9 cellular contexts compared by ENCODE assay signal in the genomic region with DNA sequence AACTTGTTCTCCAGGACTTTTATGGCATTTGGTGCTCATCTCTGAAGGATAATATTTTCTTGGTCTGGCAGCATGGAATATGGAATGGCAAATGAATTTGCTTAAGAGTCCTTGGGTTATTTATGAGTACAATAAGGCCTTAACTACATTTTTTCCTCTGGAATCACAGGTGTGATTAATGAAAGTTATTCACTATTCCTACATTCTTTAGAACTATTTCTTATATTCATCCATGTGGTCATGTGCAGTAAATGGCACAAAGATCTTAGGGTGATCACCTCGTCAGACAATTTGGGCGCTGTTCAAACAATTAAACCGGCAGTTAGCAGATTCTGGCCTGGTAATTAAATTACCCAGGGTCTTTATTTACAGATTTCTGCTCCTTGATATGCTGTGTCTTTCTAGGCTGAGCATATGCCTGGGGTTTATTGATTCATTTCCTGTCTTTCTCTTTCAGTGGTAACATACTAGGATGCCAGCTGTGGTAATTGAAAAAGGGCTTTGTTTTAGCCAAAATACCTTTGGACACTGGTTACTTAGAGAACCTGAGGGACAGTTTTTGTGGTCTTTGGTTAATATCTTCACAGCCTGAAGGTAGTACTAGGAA. TPM values are rescaled to one million over a fixed set of nuclear protein-coding genes. Genes with fewer than 3 reads are reported as not detected.
DNase-seq lines count a peak whose midpoint lies in the region; ATAC-seq and TF ChIP-seq lines count a peak whose summit lies in the region.
"Had no signal": no experiment of that assay in that cellular context is flagged by ENCODE, and none has a peak within 500 bp of the region (broad histone marks: within the 10 kb centered on the region; RNA-seq: fewer than 3 reads in every experiment).

No MANE protein-coding gene starts in this region.

- DNase-seq in NCI-H510A treated with DMSO at 0.1 percent for 48 hours (lab: John Stamatoyannopoulos, UW) (peak; percentile 20), NCI-H510A (lab: John Stamatoyannopoulos, UW) (no peak), SK-N-DZ (ENCODE audit: low spot score) (peak; percentile 5), foreskin keratinocyte (peak in 1 of 2 donors; percentile 65), suprapubic skin (ENCODE audit: low spot score in 2 of 2) (no peak), WERI-Rb-1 (no peak), SIG-M5 treated with dmso at 0.1 percent for 504 hours (lab: John Stamatoyannopoulos, UW; ENCODE audit: unreplicated experiment) (no peak)
- DNase-seq in activated CD4-positive, CD25-positive, alpha-beta regulatory T cell treated with anti-CD3 and anti-CD28 coated beads, Interleukin-2, amount 50 U/mL, for 72 hours = no peak
- DNase-seq: NCI-H2227 treated with DMSO at 0.1 percent for 48 hours had no signal

- no peak overlapping the region for H3K4me3 ChIP-seq in suprapubic skin
- H3K4me3 ChIP-seq in WERI-Rb-1 (ENCODE audit: low read depth, low read length) = no peak overlapping the region

- no peaks in the 10 kb centered on the region for H3K27me3 ChIP-seq in foreskin keratinocyte
- H3K27me3 ChIP-seq in suprapubic skin = no peaks in the 10 kb centered on the region
- H3K27me3 ChIP-seq in WERI-Rb-1 (ENCODE audit: insufficient read depth, low read depth, severe bottlenecking) = no peaks in the 10 kb centered on the region

- H3K9me3 ChIP-seq in suprapubic skin = no peaks in the 10 kb centered on the region
- no peaks in the 10 kb centered on the region for H3K9me3 ChIP-seq in WERI-Rb-1 (ENCODE audit: severe bottlenecking)

- no peak for TF ChIP-seq EP300 in suprapubic skin (IDR thresholded peaks at IDR 0.05)

- peaks cover 82% of the 10 kb centered on the region for H3K4me1 ChIP-seq in foreskin keratinocyte
- peaks cover 40% of the 10 kb centered on the region for H3K4me1 ChIP-seq in suprapubic skin

- TF ChIP-seq POLR2A in suprapubic skin (IDR thresholded peaks at IDR 0.05) = no peak

- TF ChIP-seq CTCF in foreskin keratinocyte (conservative IDR thresholded peaks at IDR 0.05) (no peak), suprapubic skin (IDR thresholded peaks at IDR 0.05) (no peak), WERI-Rb-1 (IDR thresholded peaks at IDR 0.05; ENCODE audit: low read depth, low read length) (no peak)

- ATAC-seq in foreskin keratinocyte = peak; percentile 8

- 43% methylated on average over 3 of the region's 3 CpGs for WGBS in suprapubic skin

- peak overlapping the region; percentile 34 for H3K27ac ChIP-seq in foreskin keratinocyte
- peak overlapping the region; percentile 6 for H3K27ac ChIP-seq in suprapubic skin
- H3K27ac ChIP-seq in WERI-Rb-1 = no peak overlapping the region

- no peaks in the 10 kb centered on the region for H3K36me3 ChIP-seq in suprapubic skin
- H3K36me3 ChIP-seq in WERI-Rb-1 = peaks cover 5% of the 10 kb centered on the region; the same call in 1 of the 2 replicates

RNA-seq across cellular contexts. Expression of a gene that starts 31.6 kb away (rescaled TPM):
- 3.7 and 4.0 TPM in 2 replicates for polyA plus RNA-seq in SK-N-DZ (2014; cell fraction: cytosol; rRNA removed)
- 2.9 and 4.4 TPM in 2 replicates for polyA plus RNA-seq in SK-N-DZ (2014; cell fraction: nucleus; rRNA removed)
- total RNA-seq in foreskin keratinocyte (8.7 and 9.0 TPM in 2 replicates), suprapubic skin (10 to 100 TPM; 13.9 to 29.0 (median 25.1) TPM)
- polyA plus RNA-seq in foreskin keratinocyte = 2.3 and 2.6 TPM in 2 replicates

Comparison
In these comparisons a context has a peak if more than half of its experiments do, and no peak if none do; other contexts are left out.
1. DNase-seq: peak in NCI-H510A treated with DMSO at 0.1 percent for 48 hours (single experiment) and SK-N-DZ (single experiment); none in NCI-H510A (single experiment), suprapubic skin (0 of 2), activated CD4-positive, CD25-positive, alpha-beta regulatory T cell treated with anti-CD3 and anti-CD28 coated beads, Interleukin-2, amount 50 U/mL, for 72 hours (single experiment), WERI-Rb-1 (single experiment) and SIG-M5 treated with dmso at 0.1 percent for 504 hours (single experiment).